In genomic region chr16:15925631-15926030, GRCh38 we compare ENCODE assay signal across 21 cellular contexts.
"Had no signal": no experiment of that assay in that cellular context is flagged by ENCODE, and none has a peak within 500 bp of the region (broad histone marks: within the 10 kb centered on the region; RNA-seq: fewer than 3 reads in every experiment).

No MANE protein-coding gene starts in this region.

- H3K9me3 ChIP-seq: psoas muscle, transverse colon had no signal

- DNase-seq: activated CD4-positive, alpha-beta T cell treated with anti-CD3 and anti-CD28 coated beads for 48 hours; activated CD4-positive, CD25-positive, alpha-beta regulatory T cell; activated CD8-positive, alpha-beta T cell treated with anti-CD3 and anti-CD28 coated beads for 36 hours; activated naive CD4-positive, alpha-beta T cell treated with anti-CD3 and anti-CD28 coated beads, Interleukin-2, amount 10 ng/mL, durations not matched to agents 7 days and 5 days; activated naive CD8-positive, alpha-beta T cell treated with anti-CD3 and anti-CD28 coated beads, Interleukin-2, amount 50 U/mL, for 24 hours; activated T-cell treated with anti-CD3 and anti-CD28 coated beads, Interleukin-2, amount 50 U/mL, for 1 hour; anterior cingulate cortex; caudate nucleus; endodermal cell; foreskin fibroblast; mammary epithelial cell; nephron progenitor cell; psoas muscle; right cardiac atrium; stimulated activated naive CD8-positive, alpha-beta T cell treated with anti-CD3 and anti-CD28 coated beads, Interleukin-15, Interleukin-2, amounts not matched to agents 100 U/mL and 50 U/mL, for 24 hours; substantia nigra; transverse colon had no signal

- H3K27ac Mint-ChIP-seq: activated CD8-positive, alpha-beta T cell treated with anti-CD3 and anti-CD28 coated beads for 36 hours; activated naive CD4-positive, alpha-beta T cell treated with anti-CD3 and anti-CD28 coated beads, Interleukin-2, amount 10 ng/mL, durations not matched to agents 7 days and 5 days; activated naive CD8-positive, alpha-beta T cell treated with anti-CD3 and anti-CD28 coated beads, Interleukin-2, amount 50 U/mL, for 24 hours; activated T-helper 17 cell treated with anti-CD3 and anti-CD28 coated beads, Interleukin-2, amount 50 U/mL, for 72 hours; brain; endodermal cell; nephron progenitor cell had no signal

- H3K27ac ChIP-seq: epithelial cell of prostate, psoas muscle, skin epidermis, transverse colon had no signal

- H3K9me3 Mint-ChIP-seq: activated CD8-positive, alpha-beta T cell treated with anti-CD3 and anti-CD28 coated beads for 36 hours; activated naive CD4-positive, alpha-beta T cell treated with anti-CD3 and anti-CD28 coated beads, Interleukin-2, amount 10 ng/mL, durations not matched to agents 7 days and 5 days; activated naive CD8-positive, alpha-beta T cell treated with anti-CD3 and anti-CD28 coated beads, Interleukin-2, amount 50 U/mL, for 24 hours; activated T-helper 17 cell treated with anti-CD3 and anti-CD28 coated beads, Interleukin-2, amount 50 U/mL, for 72 hours; brain; endodermal cell; nephron progenitor cell had no signal

- H3K4me1 Mint-ChIP-seq: activated naive CD4-positive, alpha-beta T cell treated with anti-CD3 and anti-CD28 coated beads, Interleukin-2, amount 10 ng/mL, durations not matched to agents 7 days and 5 days; activated naive CD8-positive, alpha-beta T cell treated with anti-CD3 and anti-CD28 coated beads, Interleukin-2, amount 50 U/mL, for 24 hours; activated T-helper 17 cell treated with anti-CD3 and anti-CD28 coated beads, Interleukin-2, amount 50 U/mL, for 72 hours; brain; endodermal cell had no signal

- H3K4me1 ChIP-seq: psoas muscle had no signal

- H3K27me3 ChIP-seq: transverse colon had no signal

- H3K27me3 Mint-ChIP-seq: activated CD8-positive, alpha-beta T cell treated with anti-CD3 and anti-CD28 coated beads for 36 hours; activated naive CD8-positive, alpha-beta T cell treated with anti-CD3 and anti-CD28 coated beads, Interleukin-2, amount 50 U/mL, for 24 hours; activated T-helper 17 cell treated with anti-CD3 and anti-CD28 coated beads, Interleukin-2, amount 50 U/mL, for 72 hours; brain had no signal

- H3K36me3 ChIP-seq: transverse colon had no signal

- ATAC-seq: activated CD8-positive, alpha-beta T cell treated with anti-CD3 and anti-CD28 coated beads for 36 hours; activated naive CD8-positive, alpha-beta T cell treated with anti-CD3 and anti-CD28 coated beads, Interleukin-2, amount 50 U/mL, for 24 hours; activated T-helper 17 cell treated with anti-CD3 and anti-CD28 coated beads, Interleukin-2, amount 50 U/mL, for 72 hours; psoas muscle; right cardiac atrium; stimulated activated naive CD8-positive, alpha-beta T cell treated with anti-CD3 and anti-CD28 coated beads, Interleukin-15, Interleukin-2, amounts not matched to agents 100 U/mL and 50 U/mL, for 24 hours had no signal

- H3K36me3 Mint-ChIP-seq: activated naive CD4-positive, alpha-beta T cell treated with anti-CD3 and anti-CD28 coated beads, Interleukin-2, amount 10 ng/mL, durations not matched to agents 7 days and 5 days; brain had no signal

- H3K4me3 ChIP-seq: psoas muscle, skin epidermis, transverse colon had no signal

- H3K4me3 Mint-ChIP-seq: activated CD8-positive, alpha-beta T cell treated with anti-CD3 and anti-CD28 coated beads for 36 hours; activated naive CD4-positive, alpha-beta T cell treated with anti-CD3 and anti-CD28 coated beads, Interleukin-2, amount 10 ng/mL, durations not matched to agents 7 days and 5 days; activated naive CD8-positive, alpha-beta T cell treated with anti-CD3 and anti-CD28 coated beads, Interleukin-2, amount 50 U/mL, for 24 hours; activated T-helper 17 cell treated with anti-CD3 and anti-CD28 coated beads, Interleukin-2, amount 50 U/mL, for 72 hours; brain; endodermal cell; nephron progenitor cell had no signal
